Comparison of ENCODE assay signal across 14 cellular contexts in genomic region chr13:45368571-45368970, GRCh38. TPM values are rescaled to one million over a fixed set of nuclear protein-coding genes. Genes with fewer than 3 reads are reported as not detected.
DNase-seq lines count a peak whose midpoint lies in the region; TF ChIP-seq lines count a peak whose summit lies in the region.
"Had no signal": no experiment of that assay in that cellular context is flagged by ENCODE, and none has a peak within 500 bp of the region (broad histone marks: within the 10 kb centered on the region; RNA-seq: fewer than 3 reads in every experiment).

No MANE protein-coding gene starts in this region.

- H3K4me3 Mint-ChIP-seq in HFFc6, result no peak overlapping the region
- no peak overlapping the region for H3K4me3 Mint-ChIP-seq in activated naive CD8-positive, alpha-beta T cell

- H3K9me3 ChIP-seq in A673 (ENCODE audit: low read depth, low read length, poor library complexity, severe bottlenecking), result peaks cover 4% of the 10 kb centered on the region
- H3K9me3 ChIP-seq: HAP-1, MG63, pancreas had no signal

- H3K27me3 ChIP-seq in A673 (replicated peaks; ENCODE audit: insufficient read depth, low read depth, low read length, poor library complexity), result no peaks in the 10 kb centered on the region
- H3K27me3 ChIP-seq: MG63, pancreas had no signal

- H3K9me3 Mint-ChIP-seq in HFFc6, result peaks cover 4% of the 10 kb centered on the region; the same call in 1 of the 2 replicates
- H3K9me3 Mint-ChIP-seq in activated naive CD8-positive, alpha-beta T cell (ENCODE audit: low read depth), result peaks cover 4% of the 10 kb centered on the region

- BruUV-seq in A673 (replicated peaks; lab: Mats Ljungman, UMichigan), result no TSS peak

- intact Hi-C loops in A673 (cut with micrococcal nuclease; ENCODE audit: unreplicated experiment), result no loop called here

- H3K36me3 Mint-ChIP-seq in HFFc6 (ENCODE audit: low read depth), result peaks cover 8% of the 10 kb centered on the region
- H3K36me3 Mint-ChIP-seq in activated naive CD8-positive, alpha-beta T cell, result peaks cover 7% of the 10 kb centered on the region

- H3K27ac Mint-ChIP-seq in HFFc6, result peak overlapping the region; percentile 54
- H3K27ac Mint-ChIP-seq in activated naive CD8-positive, alpha-beta T cell, result peak overlapping the region; percentile 82

- H3K36me3 ChIP-seq in A673 (ENCODE audit: insufficient read depth, low read length, poor library complexity, severe bottlenecking), result no peaks in the 10 kb centered on the region
- H3K36me3 ChIP-seq: HAP-1, MG63, pancreas had no signal

- DNase-seq in HFFc6 (no peak), kidney tubule cell (ENCODE audit: low spot score) (peak; percentile 91), A673 (ENCODE audit: low spot score) (no peak), NAMALWA (ENCODE audit: low spot score) (no peak), HuH-7.5 (ENCODE audit: low spot score) (no peak)
- no peak for DNase-seq in stimulated activated CD8-positive, alpha-beta memory T cell treated with anti-CD3 and anti-CD28 coated beads, Interleukin-4, amount 100 ng/mL, for 48 hours
- DNase-seq: MG63; NCI-H446 treated with DMSO at 0.1 percent for 48 hours; pancreas; SHP77; stimulated activated CD4-positive, alpha-beta T cell treated with anti-CD3 and anti-CD28 coated beads, Interleukin-4, amount 100 ng/mL, for 1 hour had no signal

- H3K4me1 Mint-ChIP-seq in HFFc6 (ENCODE audit: low read depth), result peaks cover 32% of the 10 kb centered on the region
- H3K4me1 Mint-ChIP-seq in activated naive CD8-positive, alpha-beta T cell (ENCODE audit: low read depth), result peaks cover 56% of the 10 kb centered on the region

- peaks cover 7% of the 10 kb centered on the region for H3K4me1 ChIP-seq in A673 (ENCODE audit: insufficient read depth, low read length, poor library complexity, severe bottlenecking)

- POLR2A ChIA-PET in A673 (lab: Charles Lee; ENCODE audit: low non-redundant PET), result no interaction called here

- CTCF ChIA-PET in A673 (lab: Charles Lee), result no interaction called here

- no peak overlapping the region for H3K4me3 ChIP-seq in A673 (ENCODE audit: low read depth, low read length, poor library complexity, severe bottlenecking)
- H3K4me3 ChIP-seq: HAP-1, MG63, pancreas had no signal

- H3K27ac ChIP-seq in C4-2B (peak overlapping the region; percentile 3; the same call in 1 of the 2 replicates), A673 (ENCODE audit: low read depth, low read length, poor library complexity, severe bottlenecking) (no peak overlapping the region)
- H3K27ac ChIP-seq: pancreas had no signal

- peaks cover 2% of the 10 kb centered on the region; the same call in 1 of the 2 replicates for H3K27me3 Mint-ChIP-seq in HFFc6 (ENCODE audit: insufficient read depth)
- H3K27me3 Mint-ChIP-seq in activated naive CD8-positive, alpha-beta T cell, result no peaks in the 10 kb centered on the region

- TF ChIP-seq CTCF in C4-2B (conservative IDR thresholded peaks at IDR 0.05) (no peak), HFFc6 (IDR thresholded peaks at IDR 0.05) (no peak), A673 (conservative IDR thresholded peaks at IDR 0.05; ENCODE audit: low read depth, low read length) (no peak)

RNA-seq across cellular contexts. Expression of gene TPT1, which starts 27.6 kb away (rescaled TPM):
- 1,000 to 10,000 TPM; 2,421 to 2,688 (median 2,563) TPM for total RNA-seq in HFFc6 (2021; fragmentation: NEBNext Ultra II Directional; extraction: Animal tissue kit (Norgen Biotek cat#: 25700))
- 1,957 and 1,963 TPM in 2 replicates for total RNA-seq in A673 (2021)

RNA-seq across cellular contexts. Expression of gene SLC25A30, which starts 49.6 kb away (rescaled TPM):
- total RNA-seq in HFFc6 (2021; fragmentation: NEBNext Ultra II Directional; extraction: Animal tissue kit (Norgen Biotek cat#: 25700)), result 10 to 100 TPM; 16.5 to 27.2 (median 18.8) TPM
- 23.3 and 26.0 TPM in 2 replicates for total RNA-seq in A673 (2021)
